In genomic region chr1:46086581-46086980, GRCh38 we compare ENCODE assay signal across 24 cellular contexts.
"Had no signal": no experiment of that assay in that cellular context is flagged by ENCODE, and none has a peak within 500 bp of the region (broad histone marks: within the 10 kb centered on the region; RNA-seq: fewer than 3 reads in every experiment).

No MANE protein-coding gene starts in this region.

- H3K36me3 ChIP-seq: cardiac muscle cell, right lobe of liver, tibial artery had no signal

- DNase-seq: activated CD4-positive, alpha-beta T cell treated with anti-CD3 and anti-CD28 coated beads for 1 hour; activated CD4-positive, alpha-beta T cell treated with anti-CD3 and anti-CD28 coated beads, Interleukin-2, amount 50 U/mL, for 1 hour; activated CD8-positive, alpha-beta T cell treated with anti-CD3 and anti-CD28 coated beads, Interleukin-2, amount 10 ng/mL, durations not matched to agents 7 days and 5 days; activated gamma-delta T cell; cortex of kidney; erythroblast; foreskin melanocyte; hippocampal formation; left cardiac atrium; occipital lobe; right lobe of liver; stimulated activated CD4-positive, alpha-beta T cell treated with anti-CD3 and anti-CD28 coated beads, Interleukin-1b, Interleukin-23, amount 100 ng/mL, for 48 hours; stimulated activated naive CD8-positive, alpha-beta T cell treated with anti-CD3 and anti-CD28 coated beads, Interleukin-15, amount 100 ng/mL, for 72 hours; T-helper 1 cell; tibial artery had no signal

- H3K27me3 Mint-ChIP-seq: memory B cell; stimulated activated naive CD8-positive, alpha-beta T cell treated with anti-CD3 and anti-CD28 coated beads, Interleukin-15, amount 100 ng/mL, for 72 hours had no signal

- H3K9me3 Mint-ChIP-seq: activated naive CD4-positive, alpha-beta T cell treated with anti-CD3 and anti-CD28 coated beads, Interleukin-2, amount 50 U/mL, for 72 hours; activated T-helper 1 cell treated with anti-CD3 and anti-CD28 coated beads, Interleukin-12 subunit alpha, Interleukin-12 subunit beta, Interleukin-2, Interleukin-4 antibody, amounts not matched to agents 30 ng/mL and 10 ng/mL and 1 ng/mL, durations not matched to agents 14 hours and 24 hours and 36 hours; memory B cell; stimulated activated effector memory CD8-positive, alpha-beta T cell treated with anti-CD3 and anti-CD28 coated beads, Interleukin-12 subunit alpha, Interleukin-12 subunit beta, amount 100 ng/mL, for 72 hours; stimulated activated naive CD8-positive, alpha-beta T cell treated with anti-CD3 and anti-CD28 coated beads, Interleukin-15, amount 100 ng/mL, for 72 hours had no signal

- H3K4me1 ChIP-seq: right lobe of liver, tibial artery had no signal

- H3K27me3 ChIP-seq: cardiac muscle cell, right lobe of liver, tibial artery had no signal

- H3K4me1 Mint-ChIP-seq: nephron; stimulated activated effector memory CD8-positive, alpha-beta T cell treated with anti-CD3 and anti-CD28 coated beads, Interleukin-12 subunit alpha, Interleukin-12 subunit beta, amount 100 ng/mL, for 72 hours; stimulated activated naive CD8-positive, alpha-beta T cell treated with anti-CD3 and anti-CD28 coated beads, Interleukin-15, amount 100 ng/mL, for 72 hours had no signal

- H3K9me3 ChIP-seq: right lobe of liver, tibial artery had no signal

- H3K27ac ChIP-seq: cardiac muscle cell, right lobe of liver, skin epidermis, tibial artery had no signal

- H3K27ac Mint-ChIP-seq: activated CD8-positive, alpha-beta T cell treated with anti-CD3 and anti-CD28 coated beads, Interleukin-2, amount 10 ng/mL, durations not matched to agents 7 days and 5 days; activated naive CD4-positive, alpha-beta T cell treated with anti-CD3 and anti-CD28 coated beads, Interleukin-2, amount 50 U/mL, for 72 hours; activated T-helper 1 cell treated with anti-CD3 and anti-CD28 coated beads, Interleukin-12 subunit alpha, Interleukin-12 subunit beta, Interleukin-2, Interleukin-4 antibody, amounts not matched to agents 30 ng/mL and 10 ng/mL and 1 ng/mL, durations not matched to agents 14 hours and 24 hours and 36 hours; memory B cell; nephron; stimulated activated effector memory CD8-positive, alpha-beta T cell treated with anti-CD3 and anti-CD28 coated beads, Interleukin-12 subunit alpha, Interleukin-12 subunit beta, amount 100 ng/mL, for 72 hours; stimulated activated naive CD8-positive, alpha-beta T cell treated with anti-CD3 and anti-CD28 coated beads, Interleukin-15, amount 100 ng/mL, for 72 hours had no signal

- FAIRE-seq: astrocyte, islet of Langerhans had no signal

- H3K36me3 Mint-ChIP-seq: activated naive CD4-positive, alpha-beta T cell treated with anti-CD3 and anti-CD28 coated beads, Interleukin-2, amount 50 U/mL, for 72 hours; stimulated activated effector memory CD8-positive, alpha-beta T cell treated with anti-CD3 and anti-CD28 coated beads, Interleukin-12 subunit alpha, Interleukin-12 subunit beta, amount 100 ng/mL, for 72 hours had no signal

- H3K4me3 ChIP-seq: cardiac muscle cell, right lobe of liver, skin epidermis, tibial artery had no signal

- ATAC-seq: activated CD8-positive, alpha-beta T cell treated with anti-CD3 and anti-CD28 coated beads, Interleukin-2, amount 10 ng/mL, durations not matched to agents 7 days and 5 days; activated naive CD4-positive, alpha-beta T cell treated with anti-CD3 and anti-CD28 coated beads, Interleukin-2, amount 50 U/mL, for 72 hours; left cardiac atrium; right lobe of liver; stimulated activated effector memory CD8-positive, alpha-beta T cell treated with anti-CD3 and anti-CD28 coated beads, Interleukin-12 subunit alpha, Interleukin-12 subunit beta, amount 100 ng/mL, for 72 hours; stimulated activated naive CD8-positive, alpha-beta T cell treated with anti-CD3 and anti-CD28 coated beads, Interleukin-15, amount 100 ng/mL, for 72 hours had no signal

- H3K4me3 Mint-ChIP-seq: activated CD8-positive, alpha-beta T cell treated with anti-CD3 and anti-CD28 coated beads, Interleukin-2, amount 10 ng/mL, durations not matched to agents 7 days and 5 days; activated T-helper 1 cell treated with anti-CD3 and anti-CD28 coated beads, Interleukin-12 subunit alpha, Interleukin-12 subunit beta, Interleukin-2, Interleukin-4 antibody, amounts not matched to agents 30 ng/mL and 10 ng/mL and 1 ng/mL, durations not matched to agents 14 hours and 24 hours and 36 hours; memory B cell; nephron; stimulated activated effector memory CD8-positive, alpha-beta T cell treated with anti-CD3 and anti-CD28 coated beads, Interleukin-12 subunit alpha, Interleukin-12 subunit beta, amount 100 ng/mL, for 72 hours; stimulated activated naive CD8-positive, alpha-beta T cell treated with anti-CD3 and anti-CD28 coated beads, Interleukin-15, amount 100 ng/mL, for 72 hours had no signal
